Comparison of ENCODE assay signal across 8 cellular contexts in the genomic region with DNA sequence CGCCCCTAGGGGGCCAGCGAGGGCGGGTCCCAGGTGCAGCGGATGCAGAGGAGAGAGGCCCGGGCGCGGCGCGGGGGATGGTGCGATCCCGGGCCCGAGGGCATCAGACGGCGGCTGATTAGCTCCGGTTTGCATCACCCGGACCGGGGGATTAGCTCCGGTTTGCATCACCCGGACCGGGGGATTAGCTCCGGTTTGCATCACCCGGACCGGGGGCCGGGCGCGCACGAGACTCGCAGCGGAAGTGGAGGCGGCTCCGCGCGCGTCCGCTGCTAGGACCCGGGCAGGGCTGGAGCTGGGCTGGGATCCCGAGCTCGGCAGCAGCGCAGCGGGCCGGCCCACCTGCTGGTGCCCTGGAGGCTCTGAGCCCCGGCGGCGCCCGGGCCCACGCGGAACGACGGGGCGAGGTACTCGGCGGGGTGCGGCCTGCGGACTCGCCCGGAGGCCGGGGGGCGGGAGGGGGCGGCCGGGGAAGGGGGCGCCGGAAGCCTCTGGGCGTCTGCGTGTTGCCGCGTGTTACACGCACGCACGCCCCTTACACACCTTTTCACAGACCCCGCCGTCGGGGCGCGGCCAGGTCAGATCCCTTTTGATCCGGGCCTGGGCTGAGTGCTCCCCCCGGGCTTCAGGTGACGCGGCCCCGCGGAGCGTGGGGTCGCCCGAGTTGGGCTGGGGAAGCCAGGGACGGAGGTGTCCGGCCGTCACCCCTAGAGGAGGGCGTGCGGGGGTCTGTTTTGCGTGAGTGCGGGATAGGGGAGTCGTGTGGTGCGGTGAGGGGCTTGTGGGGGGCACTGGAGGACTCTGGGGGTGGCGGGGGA. TPM values are rescaled to one million over a fixed set of nuclear protein-coding genes. Genes with fewer than 3 reads are reported as not detected.
DNase-seq lines count a peak whose midpoint lies in the region; ATAC-seq and TF ChIP-seq lines count a peak whose summit lies in the region.

No MANE protein-coding gene starts in this region.

- no peak for TF ChIP-seq CTCF in left ventricle myocardium inferior (IDR thresholded peaks at IDR 0.05; ENCODE audit: borderline replicate concordance)
- TF ChIP-seq CTCF in gastrocnemius medialis (IDR thresholded peaks at IDR 0.05 in 4 of 5, conservative IDR thresholded peaks at IDR 0.05 in 1 of 5) = no peak

- peak; percentile 73 for DNase-seq in DMS53 treated with DMSO at 0.1 percent for 48 hours (lab: John Stamatoyannopoulos, UW; ENCODE audit: unreplicated experiment)
- no peak for DNase-seq in SK-N-MC (ENCODE audit: low read depth, low spot score)
- DNase-seq in left ventricle myocardium inferior = peak; percentile 41
- DNase-seq in gastrocnemius medialis = no peak

- H3K4me3 ChIP-seq in HUES48 (ENCODE audit: low read depth, low read length) (peak overlapping the region; percentile 68), SK-N-MC (peak overlapping the region; percentile 92), left ventricle myocardium inferior (peak overlapping the region; percentile 68), gastrocnemius medialis (peak overlapping the region; percentile 54 to 63 (median 54))

- H3K4me1 Mint-ChIP-seq in activated naive CD8-positive, alpha-beta T cell (ENCODE audit: low read depth) = peaks cover 13% of the 10 kb centered on the region

- H3K9ac ChIP-seq in HUES48 (ENCODE audit: low read depth, low read length) (peak overlapping the region; percentile 41; the same call in 1 of the 2 replicates), SK-N-MC (ENCODE audit: insufficient read length) (peak overlapping the region; percentile 98)

- no peaks in the 10 kb centered on the region for H3K36me3 ChIP-seq in HUES48 (ENCODE audit: control insufficient read depth, insufficient read depth, low read length)
- H3K36me3 ChIP-seq in SK-N-MC (ENCODE audit: insufficient read depth, low read length) = peaks cover 32% of the 10 kb centered on the region; the same call in 1 of the 2 replicates
- H3K36me3 ChIP-seq in left ventricle myocardium inferior = no peaks in the 10 kb centered on the region
- H3K36me3 ChIP-seq in gastrocnemius medialis = no peaks in the 10 kb centered on the region

- in situ Hi-C loops in gastrocnemius medialis (cut with MboI; ENCODE audit: low sequenced_read_pairs in 4 of 4) = no loop called here

- no peak for TF ChIP-seq POLR2A in gastrocnemius medialis (IDR thresholded peaks at IDR 0.05)

- peaks cover under 1% of the 10 kb centered on the region for H3K36me3 Mint-ChIP-seq in activated naive CD8-positive, alpha-beta T cell

- H3K27me3 ChIP-seq in HUES48 (ENCODE audit: control insufficient read depth, insufficient read depth, low read length) (peaks cover 18% of the 10 kb centered on the region), left ventricle myocardium inferior (ENCODE audit: low read depth) (peaks cover 25% of the 10 kb centered on the region), gastrocnemius medialis (peaks cover 0 to 22% (median 14%) of the 10 kb centered on the region in 3 donors)

- peak overlapping the region; percentile 91 for H3K4me3 Mint-ChIP-seq in activated naive CD8-positive, alpha-beta T cell

- intact Hi-C loops in left ventricle myocardium inferior (cut with micrococcal nuclease) (no loop called here), gastrocnemius medialis (cut with DNase I; ENCODE audit: low total_unique reads) (no loop called here)

- H3K27ac Mint-ChIP-seq in activated naive CD8-positive, alpha-beta T cell = peak overlapping the region; percentile 79

- ATAC-seq in GM21360 (IDR thresholded peaks at IDR 0.05; ENCODE audit: unreplicated experiment) (peak; percentile 44), gastrocnemius medialis (no peak), HG02884 (IDR thresholded peaks at IDR 0.05; ENCODE audit: unreplicated experiment) (no peak)

- H3K4me1 ChIP-seq in HUES48 (ENCODE audit: control insufficient read depth, insufficient read depth, low read length) = peaks cover 6% of the 10 kb centered on the region; the same call in 1 of the 2 replicates
- peaks cover 18% of the 10 kb centered on the region for H3K4me1 ChIP-seq in left ventricle myocardium inferior
- peaks cover 0 to 11% of the 10 kb centered on the region in 2 donors for H3K4me1 ChIP-seq in gastrocnemius medialis

- H3K9me3 ChIP-seq in HUES48 (ENCODE audit: control insufficient read depth, insufficient read depth, low read length) (no peaks in the 10 kb centered on the region), SK-N-MC (ENCODE audit: low read depth, low read length) (no peaks in the 10 kb centered on the region), left ventricle myocardium inferior (replicated peaks) (no peaks in the 10 kb centered on the region), gastrocnemius medialis (no peaks in the 10 kb centered on the region)

- no peak overlapping the region for H3K27ac ChIP-seq in HUES48 (ENCODE audit: low read depth, low read length)
- H3K27ac ChIP-seq in SK-N-MC = peak overlapping the region; percentile 89; the same call in 1 of the 2 replicates
- peak overlapping the region; percentile 29 for H3K27ac ChIP-seq in left ventricle myocardium inferior (replicated peaks)
- peak overlapping the region; percentile 13 to 49 (median 38) for H3K27ac ChIP-seq in gastrocnemius medialis

- no peaks in the 10 kb centered on the region for H3K9me3 Mint-ChIP-seq in activated naive CD8-positive, alpha-beta T cell (ENCODE audit: low read depth)

- no peaks in the 10 kb centered on the region for H3K27me3 Mint-ChIP-seq in activated naive CD8-positive, alpha-beta T cell

RNA-seq across cellular contexts. Expression of a gene that starts 0.4 kb away (rescaled TPM):
- 0.69 TPM for total RNA-seq in left ventricle myocardium inferior
- 1 to 10 TPM in 2 of 4 donors, under 1 TPM in 1, not detected in 1; 0.58 to 3.0 (median 2.4) TPM for total RNA-seq in gastrocnemius medialis

RNA-seq across cellular contexts. Expression of a gene that starts 27.1 kb away (rescaled TPM):
- total RNA-seq in left ventricle myocardium inferior (49.7 TPM), gastrocnemius medialis (10 to 100 TPM; 38.6 to 76.5 (median 62.6) TPM)

RNA-seq across cellular contexts. Expression of a gene that starts 34.1 kb away (rescaled TPM):
- total RNA-seq in left ventricle myocardium inferior (17.5 TPM), gastrocnemius medialis (1 to 10 TPM; 1.3 to 4.7 (median 2.2) TPM)

RNA-seq across cellular contexts. Expression of a gene that starts 55.6 kb away (rescaled TPM):
- 12.3 TPM for total RNA-seq in left ventricle myocardium inferior
- total RNA-seq in gastrocnemius medialis = 1 to 10 TPM in 1 of 4 donors, under 1 TPM in 3; 0.15 to 1.4 (median 0.65) TPM

Comparison
In these comparisons a context has a peak if more than half of its experiments do, and no peak if none do; other contexts are left out.
1. DNase-seq: peak in DMS53 treated with DMSO at 0.1 percent for 48 hours (single experiment) and left ventricle myocardium inferior (single experiment); none in SK-N-MC (single experiment) and gastrocnemius medialis (0 of 2).
2. Peak in every context shown above with its lines, with median percentiles within 50 percentile points of each other: H3K4me3 ChIP-seq.